In the genomic region with DNA sequence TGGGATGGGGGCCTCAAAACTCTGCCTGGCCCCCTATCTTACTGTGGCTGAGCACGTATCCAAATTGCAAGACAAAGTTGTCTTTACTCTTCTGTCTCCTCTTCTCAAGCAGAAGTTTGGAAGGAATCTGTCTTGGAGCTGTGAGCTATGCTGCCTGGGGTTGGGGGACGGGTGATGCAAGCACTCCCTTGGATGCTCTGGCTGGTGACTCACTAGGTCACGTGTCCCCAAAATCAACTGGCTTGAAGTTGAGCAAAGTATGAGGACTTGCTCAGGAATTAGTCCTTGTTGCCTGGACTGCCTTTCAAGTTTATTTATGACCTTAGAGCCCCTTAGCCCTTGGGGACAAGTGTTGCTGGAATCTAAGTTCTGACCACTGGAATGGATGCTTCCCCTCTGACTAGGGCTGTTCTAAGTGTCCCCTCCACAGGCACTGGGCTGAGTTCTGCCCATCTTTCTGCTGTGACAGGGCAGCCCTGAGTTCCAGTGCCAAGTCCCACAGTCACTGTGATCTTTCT, we compare ENCODE assay signal across 9 cellular contexts.
A peak's percentile ranks its signal among the peaks of the same experiment; 100 is the strongest.
DNase-seq lines count a peak whose midpoint lies in the region; ATAC-seq and TF ChIP-seq lines count a peak whose summit lies in the region.
"Had no signal": no experiment of that assay in that cellular context is flagged by ENCODE, and none has a peak within 500 bp of the region (broad histone marks: within the 10 kb centered on the region; RNA-seq: fewer than 3 reads in every experiment).

No MANE protein-coding gene starts in this region.

- CTCF ChIA-PET in AG04449 (lab: Yijun Ruan, JAX): interaction anchor here (0.8 to 6.4 kb wide), 6 partner anchors 10 to 536 kb away, joined by 3 to 29 read pairs (median 12); partner anchors contain the start of gene KCNH1

- peak overlapping the region; percentile 77 for H3K9ac ChIP-seq in adipocyte (ENCODE audit: low read length)
- H3K9ac ChIP-seq: neural progenitor cell had no signal

- no peaks in the 10 kb centered on the region for H3K36me3 ChIP-seq in adipocyte (ENCODE audit: control insufficient read depth, insufficient read depth, low read length, severe bottlenecking)
- H3K36me3 ChIP-seq in kidney epithelial cell (ENCODE audit: control insufficient read depth, insufficient read depth, low read length): no peaks in the 10 kb centered on the region
- H3K36me3 ChIP-seq: neural progenitor cell had no signal

- H3K4me3 ChIP-seq in AG04449 (ENCODE audit: low read depth, low read length) (no peak overlapping the region), adipocyte (ENCODE audit: low read length) (peak overlapping the region; percentile 5), kidney epithelial cell (ENCODE audit: low read depth, low read length) (no peak overlapping the region)
- H3K4me3 ChIP-seq: neural progenitor cell had no signal

- POLR2A ChIA-PET in AG04449 (lab: Yijun Ruan, JAX): interaction anchor here (0.7 to 1.0 kb wide), 2 partner anchors 10 to 205 kb away, joined by 3 to 6 read pairs; no protein-coding TSS in a partner anchor

- peak; percentile 96 for DNase-seq in AG04449 (ENCODE audit: low read depth, low spot score)
- peak; percentile 96 for DNase-seq in adipocyte (ENCODE audit: low read depth)
- peak; percentile 91 for DNase-seq in kidney epithelial cell (ENCODE audit: low read depth)
- DNase-seq in hippocampal formation (lab: John Stamatoyannopoulos, UW): no peak

- H3K9me3 ChIP-seq in adipocyte (ENCODE audit: control insufficient read depth, low read length): no peaks in the 10 kb centered on the region

- H3K27me3 ChIP-seq in adipocyte (replicated peaks; ENCODE audit: control insufficient read depth, insufficient read depth, low read length) (no peaks in the 10 kb centered on the region), kidney epithelial cell (ENCODE audit: control insufficient read depth, insufficient read depth, low read length) (no peaks in the 10 kb centered on the region)
- H3K27me3 ChIP-seq: neural progenitor cell had no signal

- TF ChIP-seq CTCF in AG04449 (IDR thresholded peaks at IDR 0.05; ENCODE audit: insufficient read depth, low read length, missing control alignments) (no peak), kidney epithelial cell (IDR thresholded peaks at IDR 0.05; ENCODE audit: insufficient read depth, low read length, poor library complexity, severe bottlenecking) (no peak)

- ATAC-seq in HG02852 (IDR thresholded peaks at IDR 0.05; ENCODE audit: unreplicated experiment) (peak; percentile 17), GM19397 (IDR thresholded peaks at IDR 0.05; ENCODE audit: unreplicated experiment) (no peak), GM21825 (IDR thresholded peaks at IDR 0.05; ENCODE audit: unreplicated experiment) (no peak), HG02840 (IDR thresholded peaks at IDR 0.05; ENCODE audit: low FRiP score, unreplicated experiment) (no peak)

- peaks cover 25% of the 10 kb centered on the region for H3K4me1 ChIP-seq in adipocyte (ENCODE audit: control insufficient read depth, insufficient read depth, low read length)

Comparison
In these comparisons a context has a peak if more than half of its experiments do, and no peak if none do; other contexts are left out.
1. DNase-seq: peak in AG04449 (single experiment), adipocyte (single experiment) and kidney epithelial cell (single experiment); none in hippocampal formation (0 of 2).